8 cellular contexts compared by ENCODE assay signal in the genomic region with DNA sequence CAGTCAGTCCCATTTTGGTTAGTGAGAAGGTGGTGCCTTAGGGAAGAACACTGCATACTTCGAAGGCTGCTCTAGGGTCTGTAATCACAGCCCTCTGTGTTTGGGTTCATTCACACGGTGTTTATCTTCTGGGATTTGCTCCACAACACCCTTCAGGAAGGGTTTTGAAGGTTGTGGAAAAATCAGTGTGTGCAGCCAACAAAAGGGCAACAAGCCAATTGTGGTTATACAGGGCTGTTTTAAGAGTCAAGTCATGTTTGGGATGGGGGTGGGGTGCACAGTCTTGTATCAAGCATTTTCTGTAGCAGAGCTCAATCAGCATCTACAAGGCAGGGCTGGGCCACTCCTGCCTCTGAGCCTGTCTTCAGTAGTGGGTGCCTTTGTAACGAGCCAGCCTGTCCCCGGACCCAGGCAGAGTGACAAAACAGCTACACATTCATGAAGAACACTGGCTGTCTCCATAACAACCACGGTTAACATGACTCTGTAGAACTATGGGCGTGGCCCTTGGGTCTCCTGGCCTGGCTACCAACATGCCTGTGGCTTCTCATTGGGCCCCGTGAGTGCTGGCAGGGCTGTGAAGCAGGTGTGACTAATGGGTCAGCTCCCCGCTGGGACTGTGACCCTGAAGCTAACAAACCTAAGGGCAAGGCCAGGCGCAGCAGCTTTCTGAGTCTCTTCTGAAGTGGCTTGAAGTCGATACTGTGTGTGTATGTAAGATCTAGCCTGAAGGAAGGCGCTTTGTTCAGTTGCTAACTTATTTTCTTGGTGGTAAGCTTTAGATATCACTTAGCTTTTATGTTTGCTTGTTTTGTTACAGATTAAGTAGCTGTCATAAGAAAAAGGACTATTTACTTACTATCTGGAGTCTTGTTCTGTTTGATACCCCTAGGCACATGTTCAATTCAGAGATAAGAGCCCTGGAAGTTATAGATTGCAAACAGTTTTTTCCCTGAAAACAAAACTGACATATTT. TPM values are rescaled to one million over a fixed set of nuclear protein-coding genes. Genes with fewer than 3 reads are reported as not detected.
DNase-seq lines count a peak whose midpoint lies in the region; ATAC-seq and TF ChIP-seq lines count a peak whose summit lies in the region.

No MANE protein-coding gene starts in this region.

- no peak for TF ChIP-seq POLR2A in NB4 (IDR thresholded peaks at IDR 0.05; ENCODE audit: extremely low read depth, insufficient read length)
- no peak for TF ChIP-seq POLR2A in ovary (IDR thresholded peaks at IDR 0.05)

- DNase-seq in NB4 (ENCODE audit: low read depth) = peak; percentile 7
- DNase-seq in T1000 (lab: John Stamatoyannopoulos, UW) = peak; percentile 90
- DNase-seq in glutamatergic neuron = peak; percentile 72
- peak; percentile 21 to 48 (median 29) for DNase-seq in ovary

- no peaks in the 10 kb centered on the region for H3K9me3 Mint-ChIP-seq in glutamatergic neuron (ENCODE audit: unreplicated experiment)

- no peak overlapping the region for H3K4me3 ChIP-seq in NB4 (ENCODE audit: low read depth, low read length)
- H3K4me3 ChIP-seq in ovary = no peak overlapping the region

- H3K27ac ChIP-seq in C4-2B (peak overlapping the region; percentile 54), ovary (no peak overlapping the region)

- peaks cover 19% of the 10 kb centered on the region for H3K4me1 Mint-ChIP-seq in glutamatergic neuron (ENCODE audit: low read depth, unreplicated experiment)

- H3K27me3 ChIP-seq in ovary = no peaks in the 10 kb centered on the region

- H3K4me1 ChIP-seq in ovary (ENCODE audit: insufficient read depth) = peaks cover 7% of the 10 kb centered on the region

- H3K36me3 ChIP-seq in ovary = no peaks in the 10 kb centered on the region

- TF ChIP-seq EP300 in ovary (IDR thresholded peaks at IDR 0.05) = no peak

- H3K27ac Mint-ChIP-seq in glutamatergic neuron (ENCODE audit: unreplicated experiment) = peak overlapping the region; percentile 85

- intact Hi-C loops in ovary (cut with DNase I) = no loop called here

- peaks cover under 1% of the 10 kb centered on the region for H3K27me3 Mint-ChIP-seq in glutamatergic neuron (ENCODE audit: unreplicated experiment)

- WGBS in ovary, 3 donors = 34 to 44% (median 39%) methylated on average over 11 of the region's 11 CpGs

- no peak for TF ChIP-seq CTCF in C4-2B (conservative IDR thresholded peaks at IDR 0.05)
- no peak for TF ChIP-seq CTCF in NB4 (IDR thresholded peaks at IDR 0.05; ENCODE audit: low read depth, low read length)
- no peak for TF ChIP-seq CTCF in glutamatergic neuron (IDR thresholded peaks at IDR 0.05; ENCODE audit: partially characterized antibody, unreplicated experiment)
- no peak for TF ChIP-seq CTCF in ovary (IDR thresholded peaks at IDR 0.05)

- H3K9me3 ChIP-seq in ovary = no peaks in the 10 kb centered on the region

- H3K4me3 Mint-ChIP-seq in glutamatergic neuron (ENCODE audit: unreplicated experiment) = peak overlapping the region; percentile 2

- H3K36me3 Mint-ChIP-seq in glutamatergic neuron (ENCODE audit: unreplicated experiment) = no peaks in the 10 kb centered on the region

- ATAC-seq in GM21423 (IDR thresholded peaks at IDR 0.05; ENCODE audit: unreplicated experiment) (no peak), GM18511 (IDR thresholded peaks at IDR 0.05; ENCODE audit: unreplicated experiment) (no peak), GM21737 (IDR thresholded peaks at IDR 0.05; ENCODE audit: unreplicated experiment) (no peak)

RNA-seq across cellular contexts. Expression of a gene that starts 27.9 kb away (rescaled TPM):
- 95.2 TPM for total RNA-seq in glutamatergic neuron (ENCODE audit: unreplicated experiment)
- total RNA-seq in ovary = 10 to 100 TPM; 17.5 to 40.6 (median 36.4) TPM
- polyA plus RNA-seq in ovary = 10 to 100 TPM; 31.1 to 76.7 TPM

Comparison
In these comparisons a context has a peak if more than half of its experiments do, and no peak if none do; other contexts are left out.
1. DNase-seq: peak in every context shown above with its lines; median percentile 90 in T1000; 72 in glutamatergic neuron; 29 in ovary; 7 in NB4.